In genomic region chr18:70288171-70288850, GRCh38 we compare ENCODE assay signal across 8 cellular contexts. TPM values are rescaled to one million over a fixed set of nuclear protein-coding genes. Genes with fewer than 3 reads are reported as not detected.
DNase-seq lines count a peak whose midpoint lies in the region; ATAC-seq and TF ChIP-seq lines count a peak whose summit lies in the region.

No MANE protein-coding gene starts in this region.

- peaks cover 0 to 12% (median 0%) of the 10 kb centered on the region in 11 experiments; a peak in 1 of 22 replicates for H3K9me3 ChIP-seq in BLaER1 treated with 17β-estradiol and CSF1 and Interleukin-3, amounts not matched to agents 10 nM and 100 nM (replicated peaks in 1 of 11)
- no peaks in the 10 kb centered on the region for H3K9me3 ChIP-seq in neuron (ENCODE audit: low read length)

- H3K9ac ChIP-seq in BLaER1 treated with 17β-estradiol and CSF1 and Interleukin-3, amounts not matched to agents 10 nM and 100 nM: peak overlapping the region; percentile 97 to 100 (median 98)

- no peaks in the 10 kb centered on the region for H3K27me3 ChIP-seq in BLaER1 treated with 17β-estradiol and CSF1 and Interleukin-3, amounts not matched to agents 10 nM and 100 nM
- H3K27me3 ChIP-seq in neuron (ENCODE audit: insufficient read depth, low read length): no peaks in the 10 kb centered on the region

- peak; percentile 39 for DNase-seq in fibroblast of the aortic adventitia (ENCODE audit: low read depth)
- no peak for DNase-seq in HuH-7.5 (ENCODE audit: low spot score)
- no peak for DNase-seq in activated CD4-positive, CD25-positive, alpha-beta regulatory T cell (lab: John Stamatoyannopoulos, UW)

- ATAC-seq in GM18868 (IDR thresholded peaks at IDR 0.05; ENCODE audit: unreplicated experiment): peak; percentile 26
- ATAC-seq in HG03064 (IDR thresholded peaks at IDR 0.05; ENCODE audit: low read depth, unreplicated experiment): peak; percentile 40

- peak overlapping the region; percentile 81 to 95 (median 86) for H3K4me3 ChIP-seq in BLaER1 treated with 17β-estradiol and CSF1 and Interleukin-3, amounts not matched to agents 10 nM and 100 nM
- peak overlapping the region; percentile 86 for H3K4me3 ChIP-seq in fibroblast of the aortic adventitia (ENCODE audit: low read depth, low read length)
- peak overlapping the region; percentile 94 for H3K4me3 ChIP-seq in neuron (ENCODE audit: low read length)

- H3K4me2 ChIP-seq in BLaER1 treated with 17β-estradiol and CSF1 and Interleukin-3, amounts not matched to agents 10 nM and 100 nM: peak overlapping the region; percentile 78 to 99 (median 93)

- TF ChIP-seq CTCF in VCaP (conservative IDR thresholded peaks at IDR 0.05) (no peak), fibroblast of the aortic adventitia (IDR thresholded peaks at IDR 0.05; ENCODE audit: insufficient read depth, low read length) (no peak)

- H4K20me1 ChIP-seq in BLaER1 treated with 17β-estradiol and CSF1 and Interleukin-3, amounts not matched to agents 10 nM and 100 nM: peaks cover 26 to 43% (median 36%) of the 10 kb centered on the region in 11 experiments

- H2AFZ ChIP-seq in neuron (ENCODE audit: low read depth, low read length): peak overlapping the region; percentile 97

- peaks cover 58 to 81% (median 70%) of the 10 kb centered on the region in 10 experiments for H3K4me1 ChIP-seq in BLaER1 treated with 17β-estradiol and CSF1 and Interleukin-3, amounts not matched to agents 10 nM and 100 nM
- peaks cover 16% of the 10 kb centered on the region for H3K4me1 ChIP-seq in neuron (ENCODE audit: insufficient read depth, low read length)

- H3K27ac ChIP-seq in BLaER1 treated with 17β-estradiol and CSF1 and Interleukin-3, amounts not matched to agents 10 nM and 100 nM: peak overlapping the region; percentile 94 to 98 (median 97)
- H3K27ac ChIP-seq in VCaP: peak overlapping the region; percentile 88

- peaks cover 0 to 16% (median 0%) of the 10 kb centered on the region in 11 experiments; a peak in 5 of 22 replicates for H3K36me3 ChIP-seq in BLaER1 treated with 17β-estradiol and CSF1 and Interleukin-3, amounts not matched to agents 10 nM and 100 nM
- H3K36me3 ChIP-seq in neuron (ENCODE audit: insufficient read depth, low read length): no peaks in the 10 kb centered on the region

RNA-seq across cellular contexts. Expression of gene SOCS6, which starts 0.5 kb away (rescaled TPM):
- total RNA-seq in fibroblast of the aortic adventitia (ENCODE audit: low replicate concordance): 26.2 and 36.7 TPM in 2 replicates
